Comparison of ENCODE assay signal across 20 cellular contexts in the genomic region with DNA sequence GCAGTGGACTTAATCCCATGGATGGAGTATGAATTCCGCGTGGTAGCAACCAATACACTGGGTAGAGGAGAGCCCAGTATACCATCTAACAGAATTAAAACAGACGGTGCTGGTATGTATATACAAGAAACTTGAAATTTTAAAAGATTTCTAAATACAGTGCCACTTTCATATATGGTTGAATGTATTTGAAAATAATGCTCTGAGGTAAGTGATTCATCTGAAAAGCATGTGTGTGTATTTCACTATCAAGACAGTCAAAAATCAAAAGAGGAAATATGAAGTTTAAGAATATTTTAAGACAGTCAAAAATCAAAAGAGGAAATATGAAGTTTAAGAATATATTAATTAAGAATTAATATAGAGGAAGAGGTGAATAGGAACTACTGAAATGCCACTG.
DNase-seq lines count a peak whose midpoint lies in the region; ATAC-seq, FAIRE-seq and TF ChIP-seq lines count a peak whose summit lies in the region.
"Had no signal": no experiment of that assay in that cellular context is flagged by ENCODE, and none has a peak within 500 bp of the region (broad histone marks: within the 10 kb centered on the region; RNA-seq: fewer than 3 reads in every experiment).

No MANE protein-coding gene starts in this region.

- H3K9me3 ChIP-seq in Karpas-422 (ENCODE audit: low read length) = no peaks in the 10 kb centered on the region
- H3K9me3 ChIP-seq in mesenchymal stem cell (ENCODE audit: control insufficient read depth, low read length) = no peaks in the 10 kb centered on the region
- no peaks in the 10 kb centered on the region for H3K9me3 ChIP-seq in lower lobe of right lung
- H3K9me3 ChIP-seq: BLaER1, Caco-2, HAP-1 had no signal

- no peaks in the 10 kb centered on the region for H3K79me2 ChIP-seq in Karpas-422 (ENCODE audit: low read length)

- H4K91ac ChIP-seq in mesenchymal stem cell (ENCODE audit: low read length) = no peak overlapping the region

- H3K9ac ChIP-seq in Karpas-422 (ENCODE audit: low read length) (no peak overlapping the region), mesenchymal stem cell (ENCODE audit: low read length) (no peak overlapping the region)
- H3K9ac ChIP-seq: BLaER1 had no signal

- H3K27me3 ChIP-seq in Karpas-422 (ENCODE audit: low read length) (no peaks in the 10 kb centered on the region), bronchial epithelial cell (ENCODE audit: control insufficient read depth, insufficient read depth, low read length) (no peaks in the 10 kb centered on the region), mesenchymal stem cell (ENCODE audit: control insufficient read depth in 1 of 2, insufficient read depth in 1 of 2, low read length in 2 of 2) (no peaks in the 10 kb centered on the region), lower lobe of right lung (ENCODE audit: low read depth) (no peaks in the 10 kb centered on the region)
- H3K27me3 ChIP-seq: BLaER1 had no signal

- ATAC-seq in GM21360 (IDR thresholded peaks at IDR 0.05; ENCODE audit: unreplicated experiment) (no peak), lower lobe of right lung (no peak)
- ATAC-seq: CD8-positive, alpha-beta T cell had no signal

- H3K14ac ChIP-seq in mesenchymal stem cell (ENCODE audit: low read length in 2 of 2) = no peak overlapping the region

- H3K4me1 ChIP-seq in Karpas-422 (ENCODE audit: low read length) (peaks cover 28% of the 10 kb centered on the region), mesenchymal stem cell (ENCODE audit: control insufficient read depth, insufficient read depth, low read depth, low read length) (no peaks in the 10 kb centered on the region), lower lobe of right lung (no peaks in the 10 kb centered on the region)
- H3K4me1 ChIP-seq: BLaER1, Caco-2, HAP-1 had no signal

- H3K18ac ChIP-seq in mesenchymal stem cell (ENCODE audit: low read depth in 1 of 2, low read length in 2 of 2) = no peak overlapping the region

- H3K36me3 ChIP-seq in Karpas-422 (ENCODE audit: insufficient read depth, low read length) (no peaks in the 10 kb centered on the region), bronchial epithelial cell (ENCODE audit: control insufficient read depth, insufficient read depth, low read length) (no peaks in the 10 kb centered on the region), mesenchymal stem cell (ENCODE audit: control insufficient read depth in 1 of 2, insufficient read depth in 2 of 2, low read depth in 1 of 2, low read length in 2 of 2) (no peaks in the 10 kb centered on the region), lower lobe of right lung (no peaks in the 10 kb centered on the region)
- H3K36me3 ChIP-seq: BLaER1, HAP-1 had no signal

- 86% methylated on average over 2 of the region's 3 CpGs for WGBS in mesenchymal stem cell

- no peak overlapping the region for H2BK5ac ChIP-seq in mesenchymal stem cell (ENCODE audit: low read depth, low read length, poor library complexity, severe bottlenecking)

- no peaks in the 10 kb centered on the region for H4K20me1 ChIP-seq in Karpas-422 (ENCODE audit: insufficient read depth, low read depth, low read length)
- H4K20me1 ChIP-seq: BLaER1 had no signal

- H3K79me1 ChIP-seq in mesenchymal stem cell (replicated peaks; ENCODE audit: low read length, poor library complexity, severe bottlenecking) = peaks cover 1% of the 10 kb centered on the region

- no peak overlapping the region for H2BK15ac ChIP-seq in mesenchymal stem cell (ENCODE audit: low read depth, poor library complexity, severe bottlenecking)

- no peak overlapping the region for H3K4me3 ChIP-seq in Karpas-422 (ENCODE audit: low read length)
- H3K4me3 ChIP-seq in bronchial epithelial cell (ENCODE audit: low read depth, low read length) = no peak overlapping the region
- H3K4me3 ChIP-seq in mesenchymal stem cell (ENCODE audit: insufficient read depth in 1 of 2, low read depth in 1 of 2, low read length in 2 of 2) = no peak overlapping the region
- no peak overlapping the region for H3K4me3 ChIP-seq in lower lobe of right lung
- H3K4me3 ChIP-seq: BLaER1, HAP-1 had no signal

- H3K27ac ChIP-seq in Karpas-422 (ENCODE audit: low read length) (no peak overlapping the region), mesenchymal stem cell (ENCODE audit: low read length, poor library complexity, severe bottlenecking) (no peak overlapping the region), lower lobe of right lung (no peak overlapping the region)
- H3K27ac ChIP-seq: BLaER1, C4-2B had no signal

- H2AK5ac ChIP-seq in mesenchymal stem cell (ENCODE audit: low read length, severe bottlenecking) = no peak overlapping the region

- intact Hi-C loops in lower lobe of right lung (cut with DNase I) = no loop called here

- DNase-seq in Karpas-422 (no peak), bronchial epithelial cell (ENCODE audit: low read depth) (peak; percentile 53), frontal cortex (ENCODE audit: low spot score in 2 of 2) (no peak), mesenchymal stem cell (no peak), lower lobe of right lung (no peak)
- DNase-seq: Caco-2; CD4-positive, CD25-positive, alpha-beta regulatory T cell; CD8-positive, alpha-beta T cell; DMS153; DND-41; GOT3; HFFc6 had no signal

- H2AFZ ChIP-seq in Karpas-422 (ENCODE audit: low read length) (0 out of 2 replicates have a peak overlapping the region, but pooled peaks have one; percentile 7), mesenchymal stem cell (ENCODE audit: low read depth, low read length) (no peak overlapping the region)

- H4K8ac ChIP-seq in mesenchymal stem cell (ENCODE audit: low read length) = no peak overlapping the region

- FAIRE-seq in bronchial epithelial cell (lab: Jason Lieb, UNC) = no peak
- FAIRE-seq in frontal cortex (lab: Jason Lieb, UNC) = peak; percentile 17
- FAIRE-seq: G401.6, GM12892, GM19239, H54 had no signal

- H2BK120ac ChIP-seq in mesenchymal stem cell (ENCODE audit: low read depth, low read length) = no peak overlapping the region

- H2BK12ac ChIP-seq in mesenchymal stem cell (ENCODE audit: low read length in 2 of 2) = no peak overlapping the region

- no peak overlapping the region for H3K4me2 ChIP-seq in Karpas-422 (ENCODE audit: low read depth, low read length, poor library complexity, severe bottlenecking)
- no peak overlapping the region for H3K4me2 ChIP-seq in mesenchymal stem cell (ENCODE audit: low read length, poor library complexity, severe bottlenecking)
- H3K4me2 ChIP-seq: BLaER1 had no signal

- no peaks in the 10 kb centered on the region for H3K9me2 ChIP-seq in Karpas-422 (replicated peaks; ENCODE audit: insufficient read depth, low read length)

- no peak overlapping the region for H3K23ac ChIP-seq in mesenchymal stem cell (ENCODE audit: low read length in 2 of 2)

- H3K4ac ChIP-seq in mesenchymal stem cell (ENCODE audit: low read depth in 1 of 2, low read length in 2 of 2) = no peak overlapping the region

- no peak for TF ChIP-seq CTCF in bronchial epithelial cell (IDR thresholded peaks at IDR 0.05; ENCODE audit: insufficient read depth, low read length, severe bottlenecking)
- no peak for TF ChIP-seq CTCF in lower lobe of right lung (IDR thresholded peaks at IDR 0.05)
